In the genomic region with DNA sequence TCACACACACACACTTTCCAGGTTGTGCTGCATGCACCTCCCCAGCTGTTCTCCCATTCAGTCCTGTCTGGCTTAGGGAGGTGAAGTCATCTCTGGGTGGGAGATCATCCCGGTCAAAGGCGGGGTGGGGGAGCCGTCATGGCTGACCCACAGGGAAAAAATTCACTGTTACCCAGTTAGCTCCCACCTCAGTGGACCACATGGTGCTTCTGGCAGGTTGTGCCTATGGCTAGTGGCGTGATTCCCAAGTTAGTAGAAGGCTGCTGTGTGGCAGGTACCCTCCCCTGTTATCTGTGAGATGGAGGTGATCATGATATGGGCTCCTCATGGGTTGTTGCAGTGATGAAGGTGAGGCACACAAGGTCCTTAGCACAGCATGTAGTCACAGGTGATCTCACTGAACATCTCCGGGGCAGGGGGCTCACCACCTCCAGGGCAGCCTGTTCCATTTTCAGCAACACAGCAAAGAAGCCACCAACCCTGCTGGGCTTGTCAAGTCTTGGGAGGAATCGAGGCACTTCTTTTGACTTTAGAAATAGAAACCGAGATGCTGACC, we compare ENCODE assay signal across 9 cellular contexts.
DNase-seq lines count a peak whose midpoint lies in the region; ATAC-seq and TF ChIP-seq lines count a peak whose summit lies in the region.
"Had no signal": no experiment of that assay in that cellular context is flagged by ENCODE, and none has a peak within 500 bp of the region (broad histone marks: within the 10 kb centered on the region; RNA-seq: fewer than 3 reads in every experiment).

No MANE protein-coding gene starts in this region.

- no peak overlapping the region for H3K27ac ChIP-seq in right atrium auricular region
- no peak overlapping the region for H3K27ac ChIP-seq in coronary artery

- no peaks in the 10 kb centered on the region for H3K27me3 ChIP-seq in right atrium auricular region

- intact Hi-C loops in left cardiac atrium (cut with DNase I) = no loop called here

- no peak for TF ChIP-seq CTCF in right atrium auricular region (IDR thresholded peaks at IDR 0.05)
- no peak for TF ChIP-seq CTCF in coronary artery (IDR thresholded peaks at IDR 0.05)

- H3K4me1 ChIP-seq in right atrium auricular region = peaks cover 0 to 22% of the 10 kb centered on the region in 2 donors

- H3K9me3 ChIP-seq in right atrium auricular region = no peaks in the 10 kb centered on the region

- H3K4me3 ChIP-seq in right atrium auricular region (no peak overlapping the region), coronary artery (no peak overlapping the region)

- H3K36me3 ChIP-seq in right atrium auricular region = no peaks in the 10 kb centered on the region

- peak; percentile 40 for DNase-seq in right atrium auricular region (ENCODE audit: low spot score)
- no peak for DNase-seq in left cardiac atrium
- DNase-seq in coronary artery (ENCODE audit: low spot score) = peak; percentile 55
- no peak for DNase-seq in activated gamma-delta T cell (lab: John Stamatoyannopoulos, UW)
- no peak for DNase-seq in DMS79 (lab: John Stamatoyannopoulos, UW)
- no peak for DNase-seq in amniotic stem cell (lab: John Stamatoyannopoulos, UW)
- DNase-seq: NCI-H2171 had no signal

- ATAC-seq in left cardiac atrium = no peak
- peak; percentile 6 for ATAC-seq in HG03432 (IDR thresholded peaks at IDR 0.05; ENCODE audit: unreplicated experiment)
- no peak for ATAC-seq in GM19328 (IDR thresholded peaks at IDR 0.05; ENCODE audit: unreplicated experiment)

Comparison
In these comparisons a context has a peak if more than half of its experiments do, and no peak if none do; other contexts are left out.
1. DNase-seq: peak in right atrium auricular region (single experiment) and coronary artery (single experiment); none in left cardiac atrium (single experiment), activated gamma-delta T cell (single experiment), DMS79 (single experiment) and amniotic stem cell (single experiment).